Comparison of ENCODE assay signal across 11 cellular contexts in genomic region chr18:63099026-63099840, GRCh38.
DNase-seq lines count a peak whose midpoint lies in the region; ATAC-seq lines count a peak whose summit lies in the region.
"Had no signal": no experiment of that assay in that cellular context is flagged by ENCODE, and none has a peak within 500 bp of the region (broad histone marks: within the 10 kb centered on the region; RNA-seq: fewer than 3 reads in every experiment).

No MANE protein-coding gene starts in this region.

- H3K9me3 Mint-ChIP-seq in activated T-helper 1 cell treated with anti-CD3 and anti-CD28 coated beads, Interleukin-12 subunit alpha, Interleukin-12 subunit beta, Interleukin-2, Interleukin-4 antibody, amounts not matched to agents 30 ng/mL and 10 ng/mL and 1 ng/mL, durations not matched to agents 14 hours and 24 hours and 36 hours, result peaks cover 5% of the 10 kb centered on the region
- H3K9me3 Mint-ChIP-seq in naive thymus-derived CD8-positive, alpha-beta T cell, result peaks cover 0 to 2% (median 0%) of the 10 kb centered on the region in 9 donors
- H3K9me3 Mint-ChIP-seq: mesothelial cell of epicardium had no signal

- H3K36me3 Mint-ChIP-seq in activated T-helper 1 cell treated with anti-CD3 and anti-CD28 coated beads, Interleukin-12 subunit alpha, Interleukin-12 subunit beta, Interleukin-2, Interleukin-4 antibody, amounts not matched to agents 30 ng/mL and 10 ng/mL and 1 ng/mL, durations not matched to agents 14 hours and 24 hours and 36 hours (ENCODE audit: low read depth), result peaks cover 2% of the 10 kb centered on the region
- H3K36me3 Mint-ChIP-seq in naive thymus-derived CD8-positive, alpha-beta T cell, result no peaks in the 10 kb centered on the region
- H3K36me3 Mint-ChIP-seq: mesothelial cell of epicardium had no signal

- no peak for DNase-seq in activated T-helper 1 cell treated with anti-CD3 and anti-CD28 coated beads, Interleukin-12 subunit alpha, Interleukin-12 subunit beta, Interleukin-2, Interleukin-4 antibody, amounts not matched to agents 30 ng/mL and 10 ng/mL and 1 ng/mL, durations not matched to agents 14 hours and 24 hours and 36 hours (ENCODE audit: low spot score)
- DNase-seq in naive thymus-derived CD8-positive, alpha-beta T cell, result no peak
- DNase-seq in RPMI8226, result no peak
- no peak for DNase-seq in cerebellar nuclear complex (lab: John Stamatoyannopoulos, UW)
- DNase-seq in D341Med (ENCODE audit: low spot score), result no peak
- DNase-seq in substantia nigra (lab: John Stamatoyannopoulos, UW), result no peak
- DNase-seq: foreskin fibroblast, NCI-H2171 had no signal

- H3K4me1 Mint-ChIP-seq in activated T-helper 1 cell treated with anti-CD3 and anti-CD28 coated beads, Interleukin-12 subunit alpha, Interleukin-12 subunit beta, Interleukin-2, Interleukin-4 antibody, amounts not matched to agents 30 ng/mL and 10 ng/mL and 1 ng/mL, durations not matched to agents 14 hours and 24 hours and 36 hours (ENCODE audit: low read depth), result peaks cover 55% of the 10 kb centered on the region
- H3K4me1 Mint-ChIP-seq in naive thymus-derived CD8-positive, alpha-beta T cell, result peaks cover 36 to 51% (median 46%) of the 10 kb centered on the region in 4 donors

- H3K27ac ChIP-seq in substantia nigra (ENCODE audit: low read depth, low read length, poor library complexity, severe bottlenecking), result no peak overlapping the region

- POLR2A ChIA-PET in naive thymus-derived CD8-positive, alpha-beta T cell (lab: Charles Lee), result interaction anchor here (1.3 to 1.6 kb wide), 3 partner anchors 9 to 384 kb away, joined by 3 to 4 read pairs (median 3); partner anchors contain the start of gene PHLPP1

- H3K4me3 Mint-ChIP-seq in activated T-helper 1 cell treated with anti-CD3 and anti-CD28 coated beads, Interleukin-12 subunit alpha, Interleukin-12 subunit beta, Interleukin-2, Interleukin-4 antibody, amounts not matched to agents 30 ng/mL and 10 ng/mL and 1 ng/mL, durations not matched to agents 14 hours and 24 hours and 36 hours, result peak overlapping the region; percentile 24
- peak overlapping the region in 8 of 10 donors; percentile 2 to 80 (median 72) for H3K4me3 Mint-ChIP-seq in naive thymus-derived CD8-positive, alpha-beta T cell
- H3K4me3 Mint-ChIP-seq: mesothelial cell of epicardium had no signal

- H3K27me3 Mint-ChIP-seq in activated T-helper 1 cell treated with anti-CD3 and anti-CD28 coated beads, Interleukin-12 subunit alpha, Interleukin-12 subunit beta, Interleukin-2, Interleukin-4 antibody, amounts not matched to agents 30 ng/mL and 10 ng/mL and 1 ng/mL, durations not matched to agents 14 hours and 24 hours and 36 hours (ENCODE audit: insufficient read depth), result peaks cover 43% of the 10 kb centered on the region
- peaks cover 0 to 9% (median 0%) of the 10 kb centered on the region in 5 donors for H3K27me3 Mint-ChIP-seq in naive thymus-derived CD8-positive, alpha-beta T cell

- intact Hi-C loops in activated T-helper 1 cell treated with anti-CD3 and anti-CD28 coated beads, Interleukin-12 subunit alpha, Interleukin-12 subunit beta, Interleukin-2, Interleukin-4 antibody, amounts not matched to agents 30 ng/mL and 10 ng/mL and 1 ng/mL, durations not matched to agents 14 hours and 24 hours and 36 hours (cut with micrococcal nuclease), result loop anchor here (2.0 to 10.0 kb wide), 2 partner anchors 58 to 514 kb away; no protein-coding TSS in a partner anchor

- peak; percentile 1 for ATAC-seq in GM18498 (IDR thresholded peaks at IDR 0.05; ENCODE audit: unreplicated experiment)
- peak; percentile 2 for ATAC-seq in HG03066 (IDR thresholded peaks at IDR 0.05; ENCODE audit: low read depth, unreplicated experiment)
- no peak for ATAC-seq in naive thymus-derived CD8-positive, alpha-beta T cell

- H3K27ac Mint-ChIP-seq in activated T-helper 1 cell treated with anti-CD3 and anti-CD28 coated beads, Interleukin-12 subunit alpha, Interleukin-12 subunit beta, Interleukin-2, Interleukin-4 antibody, amounts not matched to agents 30 ng/mL and 10 ng/mL and 1 ng/mL, durations not matched to agents 14 hours and 24 hours and 36 hours, result peak overlapping the region; percentile 27
- H3K27ac Mint-ChIP-seq in naive thymus-derived CD8-positive, alpha-beta T cell, result peak overlapping the region in 9 of 10 donors; percentile 1 to 88 (median 75)
- H3K27ac Mint-ChIP-seq: mesothelial cell of epicardium had no signal

Comparison
In these comparisons a context has a peak if more than half of its experiments do, and no peak if none do; other contexts are left out.
1. ATAC-seq: peak in GM18498 (single experiment) and HG03066 (single experiment); none in naive thymus-derived CD8-positive, alpha-beta T cell (0 of 2).